Comparison of ENCODE assay signal across 1 cellular context in genomic region chr22:29767289-29768051, GRCh38.
TF ChIP-seq lines count a peak whose summit lies in the region.

Gene UQCR10, plus strand, starts transcription at chr22:29767369. Its CDS starts 30 bp downstream, at chr22:29767399.

TF ChIP-seq in HepG2, 621 proteins besides CTCF, POLR2A, EP300 and RAD21 (continued from another document and continues in another):
- TF ChIP-seq FOXP4 (CRISPR knock-in tag; IDR thresholded peaks at IDR 0.05) (peak; percentile 20; the same call in 1 of the 2 replicates), TARDBP (CRISPR knock-in tag; IDR thresholded peaks at IDR 0.05) (peak; percentile 47; the same call in 1 of the 2 replicates), SMAD3 (CRISPR knock-in tag; IDR thresholded peaks at IDR 0.05) (0 out of 2 replicates have a peak, but pooled peaks have one; percentile 18), RBAK (CRISPR knock-in tag; IDR thresholded peaks at IDR 0.05) (no peak), CENPX (CRISPR knock-in tag; IDR thresholded peaks at IDR 0.05) (no peak), DNMT1 (CRISPR knock-in tag; IDR thresholded peaks at IDR 0.05) (peak; percentile 81; the same call in 1 of the 2 replicates), MIXL1 (CRISPR knock-in tag; IDR thresholded peaks at IDR 0.05) (0 out of 2 replicates have a peak, but pooled peaks have one; percentile 11), FOXK2 (IDR thresholded peaks at IDR 0.05) (no peak), ZNF367 (CRISPR knock-in tag; IDR thresholded peaks at IDR 0.05; ENCODE audit: borderline replicate concordance) (no peak), ZBTB10 (CRISPR knock-in tag; IDR thresholded peaks at IDR 0.05; ENCODE audit: borderline replicate concordance) (no peak), IRF9 (CRISPR knock-in tag; IDR thresholded peaks at IDR 0.05; ENCODE audit: borderline replicate concordance) (peak; percentile 55; the same call in 1 of the 2 replicates), ZNF362 (CRISPR knock-in tag; IDR thresholded peaks at IDR 0.05; ENCODE audit: borderline replicate concordance) (0 out of 2 replicates have a peak, but pooled peaks have one; percentile 16), ZNF326 (CRISPR knock-in tag; IDR thresholded peaks at IDR 0.05; ENCODE audit: borderline replicate concordance) (no peak), ZZZ3 (CRISPR knock-in tag; IDR thresholded peaks at IDR 0.05; ENCODE audit: borderline replicate concordance) (no peak), HOXA3 (CRISPR knock-in tag; IDR thresholded peaks at IDR 0.05) (peak; percentile 65), KLF12 (CRISPR knock-in tag; IDR thresholded peaks at IDR 0.05; ENCODE audit: borderline replicate concordance) (peak; percentile 61; the same call in 1 of the 2 replicates), KDM5A (IDR thresholded peaks at IDR 0.05; ENCODE audit: borderline replicate concordance, low read length) (peak; percentile 81), ZBTB14 (CRISPR knock-in tag; IDR thresholded peaks at IDR 0.05) (peak; percentile 45; the same call in 1 of the 2 replicates), SP2 (CRISPR knock-in tag; IDR thresholded peaks at IDR 0.05) (0 out of 2 replicates have a peak, but pooled peaks have one; percentile 33), HNF1A (IDR thresholded peaks at IDR 0.05; ENCODE audit: low read depth) (no peak), HNF1A (CRISPR knock-in tag; IDR thresholded peaks at IDR 0.05; ENCODE audit: borderline replicate concordance) (peak; percentile 14; the same call in 1 of the 2 replicates), NR2F6 (IDR thresholded peaks at IDR 0.05) (no peak), NR2F6 (CRISPR knock-in tag; IDR thresholded peaks at IDR 0.05) (peak; percentile 29; the same call in 1 of the 2 replicates), NFKB2 (CRISPR knock-in tag; IDR thresholded peaks at IDR 0.05; ENCODE audit: borderline replicate concordance) (peak; percentile 60; the same call in 1 of the 2 replicates), ZBTB4 (CRISPR knock-in tag; IDR thresholded peaks at IDR 0.05; ENCODE audit: borderline replicate concordance) (0 out of 2 replicates have a peak, but pooled peaks have one; percentile 42), GMEB1 (CRISPR knock-in tag; IDR thresholded peaks at IDR 0.05; ENCODE audit: borderline replicate concordance) (no peak), PHF8 (CRISPR knock-in tag; IDR thresholded peaks at IDR 0.05) (peak; percentile 83), REPIN1 (CRISPR knock-in tag; IDR thresholded peaks at IDR 0.05; ENCODE audit: borderline replicate concordance, low read depth) (peak; percentile 66; the same call in 1 of the 2 replicates), HNF1B (CRISPR knock-in tag; IDR thresholded peaks at IDR 0.05) (peak; percentile 11; the same call in 1 of the 2 replicates)
